1 cellular context compared by ENCODE assay signal in the genomic region with DNA sequence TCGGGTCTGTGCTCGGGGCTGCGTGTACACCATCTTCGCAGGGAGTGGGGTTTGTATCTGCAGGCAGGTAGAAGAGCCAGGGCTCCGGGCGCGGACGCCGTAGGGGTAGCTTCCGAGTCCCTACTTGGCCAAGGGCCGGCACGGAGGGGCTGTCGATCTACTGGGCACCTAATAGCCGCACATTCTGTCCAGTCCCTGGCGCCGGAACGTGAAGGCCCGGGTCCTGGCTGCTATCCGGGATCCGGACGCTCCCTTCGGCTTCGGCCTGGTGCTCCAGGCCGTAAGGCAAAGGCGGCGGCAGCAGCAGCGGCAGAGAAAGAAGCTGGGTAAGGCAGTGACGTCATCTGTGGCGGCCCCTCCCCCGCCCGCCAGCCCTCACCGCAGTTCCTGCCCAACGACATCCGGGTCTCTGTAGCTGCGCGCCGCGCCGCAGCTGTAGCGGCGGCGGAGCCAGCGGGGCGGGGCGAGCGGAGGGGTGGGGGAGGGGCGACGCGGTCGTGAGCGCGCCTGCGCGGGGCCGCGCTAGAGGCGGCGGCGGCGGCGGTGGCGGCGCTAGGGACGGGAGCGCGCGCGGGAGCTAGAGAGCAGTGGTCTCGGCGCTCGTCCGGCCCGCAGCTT.
TF ChIP-seq lines count a peak whose summit lies in the region.

A gene (plus strand): TSS at position 525 of the 618 bp plus-strand sequence. CDS start 33,483 bp downstream, outside the sequence.

TF ChIP-seq in HepG2, 621 proteins besides CTCF, POLR2A, EP300 and RAD21 (continued from another document and continues in another):
- TF ChIP-seq, protein P1, sequence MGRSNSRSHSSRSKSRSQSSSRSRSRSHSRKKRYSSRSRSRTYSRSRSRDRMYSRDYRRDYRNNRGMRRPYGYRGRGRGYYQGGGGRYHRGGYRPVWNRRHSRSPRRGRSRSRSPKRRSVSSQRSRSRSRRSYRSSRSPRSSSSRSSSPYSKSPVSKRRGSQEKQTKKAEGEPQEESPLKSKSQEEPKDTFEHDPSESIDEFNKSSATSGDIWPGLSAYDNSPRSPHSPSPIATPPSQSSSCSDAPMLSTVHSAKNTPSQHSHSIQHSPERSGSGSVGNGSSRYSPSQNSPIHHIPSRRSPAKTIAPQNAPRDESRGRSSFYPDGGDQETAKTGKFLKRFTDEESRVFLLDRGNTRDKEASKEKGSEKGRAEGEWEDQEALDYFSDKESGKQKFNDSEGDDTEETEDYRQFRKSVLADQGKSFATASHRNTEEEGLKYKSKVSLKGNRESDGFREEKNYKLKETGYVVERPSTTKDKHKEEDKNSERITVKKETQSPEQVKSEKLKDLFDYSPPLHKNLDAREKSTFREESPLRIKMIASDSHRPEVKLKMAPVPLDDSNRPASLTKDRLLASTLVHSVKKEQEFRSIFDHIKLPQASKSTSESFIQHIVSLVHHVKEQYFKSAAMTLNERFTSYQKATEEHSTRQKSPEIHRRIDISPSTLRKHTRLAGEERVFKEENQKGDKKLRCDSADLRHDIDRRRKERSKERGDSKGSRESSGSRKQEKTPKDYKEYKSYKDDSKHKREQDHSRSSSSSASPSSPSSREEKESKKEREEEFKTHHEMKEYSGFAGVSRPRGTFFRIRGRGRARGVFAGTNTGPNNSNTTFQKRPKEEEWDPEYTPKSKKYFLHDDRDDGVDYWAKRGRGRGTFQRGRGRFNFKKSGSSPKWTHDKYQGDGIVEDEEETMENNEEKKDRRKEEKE (IDR thresholded peaks at IDR 0.05) = no peak
- TF ChIP-seq ZNF331 (CRISPR knock-in tag; IDR thresholded peaks at IDR 0.05) = 0 out of 2 replicates have a peak, but pooled peaks have one; percentile 21
- TF ChIP-seq CBFB (CRISPR knock-in tag; IDR thresholded peaks at IDR 0.05) = peak; percentile 42; the same call in 1 of the 2 replicates
- TF ChIP-seq ZNF484 (CRISPR knock-in tag; IDR thresholded peaks at IDR 0.05; ENCODE audit: borderline replicate concordance, low read depth) = no peak
- TF ChIP-seq NCOR1 (IDR thresholded peaks at IDR 0.05; ENCODE audit: borderline replicate concordance, low read length) = no peak
- TF ChIP-seq, protein P2, sequence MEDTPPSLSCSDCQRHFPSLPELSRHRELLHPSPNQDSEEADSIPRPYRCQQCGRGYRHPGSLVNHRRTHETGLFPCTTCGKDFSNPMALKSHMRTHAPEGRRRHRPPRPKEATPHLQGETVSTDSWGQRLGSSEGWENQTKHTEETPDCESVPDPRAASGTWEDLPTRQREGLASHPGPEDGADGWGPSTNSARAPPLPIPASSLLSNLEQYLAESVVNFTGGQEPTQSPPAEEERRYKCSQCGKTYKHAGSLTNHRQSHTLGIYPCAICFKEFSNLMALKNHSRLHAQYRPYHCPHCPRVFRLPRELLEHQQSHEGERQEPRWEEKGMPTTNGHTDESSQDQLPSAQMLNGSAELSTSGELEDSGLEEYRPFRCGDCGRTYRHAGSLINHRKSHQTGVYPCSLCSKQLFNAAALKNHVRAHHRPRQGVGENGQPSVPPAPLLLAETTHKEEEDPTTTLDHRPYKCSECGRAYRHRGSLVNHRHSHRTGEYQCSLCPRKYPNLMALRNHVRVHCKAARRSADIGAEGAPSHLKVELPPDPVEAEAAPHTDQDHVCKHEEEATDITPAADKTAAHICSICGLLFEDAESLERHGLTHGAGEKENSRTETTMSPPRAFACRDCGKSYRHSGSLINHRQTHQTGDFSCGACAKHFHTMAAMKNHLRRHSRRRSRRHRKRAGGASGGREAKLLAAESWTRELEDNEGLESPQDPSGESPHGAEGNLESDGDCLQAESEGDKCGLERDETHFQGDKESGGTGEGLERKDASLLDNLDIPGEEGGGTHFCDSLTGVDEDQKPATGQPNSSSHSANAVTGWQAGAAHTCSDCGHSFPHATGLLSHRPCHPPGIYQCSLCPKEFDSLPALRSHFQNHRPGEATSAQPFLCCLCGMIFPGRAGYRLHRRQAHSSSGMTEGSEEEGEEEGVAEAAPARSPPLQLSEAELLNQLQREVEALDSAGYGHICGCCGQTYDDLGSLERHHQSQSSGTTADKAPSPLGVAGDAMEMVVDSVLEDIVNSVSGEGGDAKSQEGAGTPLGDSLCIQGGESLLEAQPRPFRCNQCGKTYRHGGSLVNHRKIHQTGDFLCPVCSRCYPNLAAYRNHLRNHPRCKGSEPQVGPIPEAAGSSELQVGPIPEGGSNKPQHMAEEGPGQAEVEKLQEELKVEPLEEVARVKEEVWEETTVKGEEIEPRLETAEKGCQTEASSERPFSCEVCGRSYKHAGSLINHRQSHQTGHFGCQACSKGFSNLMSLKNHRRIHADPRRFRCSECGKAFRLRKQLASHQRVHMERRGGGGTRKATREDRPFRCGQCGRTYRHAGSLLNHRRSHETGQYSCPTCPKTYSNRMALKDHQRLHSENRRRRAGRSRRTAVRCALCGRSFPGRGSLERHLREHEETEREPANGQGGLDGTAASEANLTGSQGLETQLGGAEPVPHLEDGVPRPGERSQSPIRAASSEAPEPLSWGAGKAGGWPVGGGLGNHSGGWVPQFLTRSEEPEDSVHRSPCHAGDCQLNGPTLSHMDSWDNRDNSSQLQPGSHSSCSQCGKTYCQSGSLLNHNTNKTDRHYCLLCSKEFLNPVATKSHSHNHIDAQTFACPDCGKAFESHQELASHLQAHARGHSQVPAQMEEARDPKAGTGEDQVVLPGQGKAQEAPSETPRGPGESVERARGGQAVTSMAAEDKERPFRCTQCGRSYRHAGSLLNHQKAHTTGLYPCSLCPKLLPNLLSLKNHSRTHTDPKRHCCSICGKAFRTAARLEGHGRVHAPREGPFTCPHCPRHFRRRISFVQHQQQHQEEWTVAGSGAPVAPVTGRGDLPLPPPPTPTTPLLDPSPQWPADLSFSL (CRISPR knock-in tag; IDR thresholded peaks at IDR 0.05) = no peak
- TF ChIP-seq, protein P3, sequence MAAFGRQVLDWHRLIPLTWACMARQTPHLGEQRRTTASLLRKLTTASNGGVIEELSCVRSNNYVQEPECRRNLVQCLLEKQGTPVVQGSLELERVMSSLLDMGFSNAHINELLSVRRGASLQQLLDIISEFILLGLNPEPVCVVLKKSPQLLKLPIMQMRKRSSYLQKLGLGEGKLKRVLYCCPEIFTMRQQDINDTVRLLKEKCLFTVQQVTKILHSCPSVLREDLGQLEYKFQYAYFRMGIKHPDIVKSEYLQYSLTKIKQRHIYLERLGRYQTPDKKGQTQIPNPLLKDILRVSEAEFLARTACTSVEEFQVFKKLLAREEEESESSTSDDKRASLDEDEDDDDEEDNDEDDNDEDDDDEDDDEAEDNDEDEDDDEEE (CRISPR knock-in tag; IDR thresholded peaks at IDR 0.05) = no peak
- TF ChIP-seq, protein P4, sequence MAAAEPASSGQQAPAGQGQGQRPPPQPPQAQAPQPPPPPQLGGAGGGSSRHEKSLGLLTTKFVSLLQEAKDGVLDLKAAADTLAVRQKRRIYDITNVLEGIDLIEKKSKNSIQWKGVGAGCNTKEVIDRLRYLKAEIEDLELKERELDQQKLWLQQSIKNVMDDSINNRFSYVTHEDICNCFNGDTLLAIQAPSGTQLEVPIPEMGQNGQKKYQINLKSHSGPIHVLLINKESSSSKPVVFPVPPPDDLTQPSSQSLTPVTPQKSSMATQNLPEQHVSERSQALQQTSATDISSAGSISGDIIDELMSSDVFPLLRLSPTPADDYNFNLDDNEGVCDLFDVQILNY (CRISPR knock-in tag; conservative IDR thresholded peaks at IDR 0.05) = no peak
- 0 out of 2 replicates have a peak, but pooled peaks have one; percentile 63 for TF ChIP-seq ZNF672 (CRISPR knock-in tag; IDR thresholded peaks at IDR 0.05)
- TF ChIP-seq RXRB (CRISPR knock-in tag; IDR thresholded peaks at IDR 0.05; ENCODE audit: borderline replicate concordance) = no peak
- peak; percentile 47; the same call in 1 of the 2 replicates for TF ChIP-seq ZNF605 (CRISPR knock-in tag; IDR thresholded peaks at IDR 0.05)
- no peak for TF ChIP-seq BCL6 (CRISPR knock-in tag; IDR thresholded peaks at IDR 0.05)
- TF ChIP-seq, protein P5, sequence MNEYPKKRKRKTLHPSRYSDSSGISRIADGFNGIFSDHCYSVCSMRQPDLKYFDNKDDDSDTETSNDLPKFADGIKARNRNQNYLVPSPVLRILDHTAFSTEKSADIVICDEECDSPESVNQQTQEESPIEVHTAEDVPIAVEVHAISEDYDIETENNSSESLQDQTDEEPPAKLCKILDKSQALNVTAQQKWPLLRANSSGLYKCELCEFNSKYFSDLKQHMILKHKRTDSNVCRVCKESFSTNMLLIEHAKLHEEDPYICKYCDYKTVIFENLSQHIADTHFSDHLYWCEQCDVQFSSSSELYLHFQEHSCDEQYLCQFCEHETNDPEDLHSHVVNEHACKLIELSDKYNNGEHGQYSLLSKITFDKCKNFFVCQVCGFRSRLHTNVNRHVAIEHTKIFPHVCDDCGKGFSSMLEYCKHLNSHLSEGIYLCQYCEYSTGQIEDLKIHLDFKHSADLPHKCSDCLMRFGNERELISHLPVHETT (CRISPR knock-in tag; conservative IDR thresholded peaks at IDR 0.05) = 0 out of 2 replicates have a peak, but pooled peaks have one; percentile 20
- TF ChIP-seq, protein P6, sequence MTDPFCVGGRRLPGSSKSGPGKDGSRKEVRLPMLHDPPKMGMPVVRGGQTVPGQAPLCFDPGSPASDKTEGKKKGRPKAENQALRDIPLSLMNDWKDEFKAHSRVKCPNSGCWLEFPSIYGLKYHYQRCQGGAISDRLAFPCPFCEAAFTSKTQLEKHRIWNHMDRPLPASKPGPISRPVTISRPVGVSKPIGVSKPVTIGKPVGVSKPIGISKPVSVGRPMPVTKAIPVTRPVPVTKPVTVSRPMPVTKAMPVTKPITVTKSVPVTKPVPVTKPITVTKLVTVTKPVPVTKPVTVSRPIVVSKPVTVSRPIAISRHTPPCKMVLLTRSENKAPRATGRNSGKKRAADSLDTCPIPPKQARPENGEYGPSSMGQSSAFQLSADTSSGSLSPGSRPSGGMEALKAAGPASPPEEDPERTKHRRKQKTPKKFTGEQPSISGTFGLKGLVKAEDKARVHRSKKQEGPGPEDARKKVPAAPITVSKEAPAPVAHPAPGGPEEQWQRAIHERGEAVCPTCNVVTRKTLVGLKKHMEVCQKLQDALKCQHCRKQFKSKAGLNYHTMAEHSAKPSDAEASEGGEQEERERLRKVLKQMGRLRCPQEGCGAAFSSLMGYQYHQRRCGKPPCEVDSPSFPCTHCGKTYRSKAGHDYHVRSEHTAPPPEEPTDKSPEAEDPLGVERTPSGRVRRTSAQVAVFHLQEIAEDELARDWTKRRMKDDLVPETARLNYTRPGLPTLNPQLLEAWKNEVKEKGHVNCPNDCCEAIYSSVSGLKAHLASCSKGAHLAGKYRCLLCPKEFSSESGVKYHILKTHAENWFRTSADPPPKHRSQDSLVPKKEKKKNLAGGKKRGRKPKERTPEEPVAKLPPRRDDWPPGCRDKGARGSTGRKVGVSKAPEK (CRISPR knock-in tag; IDR thresholded peaks at IDR 0.05; ENCODE audit: borderline replicate concordance) = no peak
- no peak for TF ChIP-seq ZNF776 (CRISPR knock-in tag; IDR thresholded peaks at IDR 0.05)
- no peak for TF ChIP-seq ZNF569 (CRISPR knock-in tag; IDR thresholded peaks at IDR 0.05; ENCODE audit: borderline replicate concordance)
- peak; percentile 21; the same call in 1 of the 2 replicates for TF ChIP-seq SOX5 (CRISPR knock-in tag; IDR thresholded peaks at IDR 0.05; ENCODE audit: borderline replicate concordance)
- TF ChIP-seq PHB2 (IDR thresholded peaks at IDR 0.05; ENCODE audit: partially characterized antibody) = no peak
- TF ChIP-seq SMYD3 (CRISPR knock-in tag; IDR thresholded peaks at IDR 0.05) = no peak
- TF ChIP-seq, protein P7, sequence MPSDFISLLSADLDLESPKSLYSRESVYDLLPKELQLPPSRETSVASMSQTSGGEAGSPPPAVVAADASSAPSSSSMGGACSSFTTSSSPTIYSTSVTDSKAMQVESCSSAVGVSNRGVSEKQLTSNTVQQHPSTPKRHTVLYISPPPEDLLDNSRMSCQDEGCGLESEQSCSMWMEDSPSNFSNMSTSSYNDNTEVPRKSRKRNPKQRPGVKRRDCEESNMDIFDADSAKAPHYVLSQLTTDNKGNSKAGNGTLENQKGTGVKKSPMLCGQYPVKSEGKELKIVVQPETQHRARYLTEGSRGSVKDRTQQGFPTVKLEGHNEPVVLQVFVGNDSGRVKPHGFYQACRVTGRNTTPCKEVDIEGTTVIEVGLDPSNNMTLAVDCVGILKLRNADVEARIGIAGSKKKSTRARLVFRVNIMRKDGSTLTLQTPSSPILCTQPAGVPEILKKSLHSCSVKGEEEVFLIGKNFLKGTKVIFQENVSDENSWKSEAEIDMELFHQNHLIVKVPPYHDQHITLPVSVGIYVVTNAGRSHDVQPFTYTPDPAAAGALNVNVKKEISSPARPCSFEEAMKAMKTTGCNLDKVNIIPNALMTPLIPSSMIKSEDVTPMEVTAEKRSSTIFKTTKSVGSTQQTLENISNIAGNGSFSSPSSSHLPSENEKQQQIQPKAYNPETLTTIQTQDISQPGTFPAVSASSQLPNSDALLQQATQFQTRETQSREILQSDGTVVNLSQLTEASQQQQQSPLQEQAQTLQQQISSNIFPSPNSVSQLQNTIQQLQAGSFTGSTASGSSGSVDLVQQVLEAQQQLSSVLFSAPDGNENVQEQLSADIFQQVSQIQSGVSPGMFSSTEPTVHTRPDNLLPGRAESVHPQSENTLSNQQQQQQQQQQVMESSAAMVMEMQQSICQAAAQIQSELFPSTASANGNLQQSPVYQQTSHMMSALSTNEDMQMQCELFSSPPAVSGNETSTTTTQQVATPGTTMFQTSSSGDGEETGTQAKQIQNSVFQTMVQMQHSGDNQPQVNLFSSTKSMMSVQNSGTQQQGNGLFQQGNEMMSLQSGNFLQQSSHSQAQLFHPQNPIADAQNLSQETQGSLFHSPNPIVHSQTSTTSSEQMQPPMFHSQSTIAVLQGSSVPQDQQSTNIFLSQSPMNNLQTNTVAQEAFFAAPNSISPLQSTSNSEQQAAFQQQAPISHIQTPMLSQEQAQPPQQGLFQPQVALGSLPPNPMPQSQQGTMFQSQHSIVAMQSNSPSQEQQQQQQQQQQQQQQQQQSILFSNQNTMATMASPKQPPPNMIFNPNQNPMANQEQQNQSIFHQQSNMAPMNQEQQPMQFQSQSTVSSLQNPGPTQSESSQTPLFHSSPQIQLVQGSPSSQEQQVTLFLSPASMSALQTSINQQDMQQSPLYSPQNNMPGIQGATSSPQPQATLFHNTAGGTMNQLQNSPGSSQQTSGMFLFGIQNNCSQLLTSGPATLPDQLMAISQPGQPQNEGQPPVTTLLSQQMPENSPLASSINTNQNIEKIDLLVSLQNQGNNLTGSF (CRISPR knock-in tag; IDR thresholded peaks at IDR 0.05) = no peak; the same call in 1 of the 2 replicates
- TF ChIP-seq, protein P8, sequence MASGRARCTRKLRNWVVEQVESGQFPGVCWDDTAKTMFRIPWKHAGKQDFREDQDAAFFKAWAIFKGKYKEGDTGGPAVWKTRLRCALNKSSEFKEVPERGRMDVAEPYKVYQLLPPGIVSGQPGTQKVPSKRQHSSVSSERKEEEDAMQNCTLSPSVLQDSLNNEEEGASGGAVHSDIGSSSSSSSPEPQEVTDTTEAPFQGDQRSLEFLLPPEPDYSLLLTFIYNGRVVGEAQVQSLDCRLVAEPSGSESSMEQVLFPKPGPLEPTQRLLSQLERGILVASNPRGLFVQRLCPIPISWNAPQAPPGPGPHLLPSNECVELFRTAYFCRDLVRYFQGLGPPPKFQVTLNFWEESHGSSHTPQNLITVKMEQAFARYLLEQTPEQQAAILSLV (CRISPR knock-in tag; IDR thresholded peaks at IDR 0.05; ENCODE audit: borderline replicate concordance) = no peak
- TF ChIP-seq KDM2A (CRISPR knock-in tag; IDR thresholded peaks at IDR 0.05; ENCODE audit: borderline replicate concordance, low read depth) = peak; percentile 85
- no peak for TF ChIP-seq TSC22D2 (CRISPR knock-in tag; IDR thresholded peaks at IDR 0.05; ENCODE audit: borderline replicate concordance)
- TF ChIP-seq, protein P9, sequence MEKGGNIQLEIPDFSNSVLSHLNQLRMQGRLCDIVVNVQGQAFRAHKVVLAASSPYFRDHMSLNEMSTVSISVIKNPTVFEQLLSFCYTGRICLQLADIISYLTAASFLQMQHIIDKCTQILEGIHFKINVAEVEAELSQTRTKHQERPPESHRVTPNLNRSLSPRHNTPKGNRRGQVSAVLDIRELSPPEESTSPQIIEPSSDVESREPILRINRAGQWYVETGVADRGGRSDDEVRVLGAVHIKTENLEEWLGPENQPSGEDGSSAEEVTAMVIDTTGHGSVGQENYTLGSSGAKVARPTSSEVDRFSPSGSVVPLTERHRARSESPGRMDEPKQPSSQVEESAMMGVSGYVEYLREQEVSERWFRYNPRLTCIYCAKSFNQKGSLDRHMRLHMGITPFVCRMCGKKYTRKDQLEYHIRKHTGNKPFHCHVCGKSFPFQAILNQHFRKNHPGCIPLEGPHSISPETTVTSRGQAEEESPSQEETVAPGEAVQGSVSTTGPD (CRISPR knock-in tag; IDR thresholded peaks at IDR 0.05) = no peak
- TF ChIP-seq ZNF317 (CRISPR knock-in tag; IDR thresholded peaks at IDR 0.05) = peak; percentile 66; the same call in 1 of the 2 replicates
